8 cellular contexts compared by ENCODE assay signal in genomic region chr10:32980242-32980557, GRCh38. TPM values are rescaled to one million over a fixed set of nuclear protein-coding genes. Genes with fewer than 3 reads are reported as not detected.
DNase-seq lines count a peak whose midpoint lies in the region; ATAC-seq and TF ChIP-seq lines count a peak whose summit lies in the region.

No MANE protein-coding gene starts in this region.

- no peak for TF ChIP-seq POLR2A in Peyer's patch (IDR thresholded peaks at IDR 0.05)
- TF ChIP-seq POLR2A in esophagus muscularis mucosa (IDR thresholded peaks at IDR 0.05; ENCODE audit: low read depth) = no peak
- no peak for TF ChIP-seq POLR2A in prostate gland (IDR thresholded peaks at IDR 0.05)

- H3K9me3 ChIP-seq in ES-I3 (ENCODE audit: control insufficient read depth, insufficient read depth, low read length) (no peaks in the 10 kb centered on the region), Peyer's patch (no peaks in the 10 kb centered on the region), esophagus muscularis mucosa (no peaks in the 10 kb centered on the region), prostate gland (no peaks in the 10 kb centered on the region)

- WGBS in esophagus muscularis mucosa = 0% methylated on average over 6 of the region's 6 CpGs
- 0% methylated on average over 6 of the region's 6 CpGs for WGBS in prostate gland

- H3K27me3 ChIP-seq in Peyer's patch (no peaks in the 10 kb centered on the region), esophagus muscularis mucosa (no peaks in the 10 kb centered on the region), prostate gland (replicated peaks; ENCODE audit: insufficient read depth) (no peaks in the 10 kb centered on the region)

- intact Hi-C loops in esophagus muscularis mucosa (cut with DNase I) = loop anchor here (2.0 kb wide), 1 partner anchor 21 kb away; the partner anchor contains the start of gene ITGB1
- intact Hi-C loops in prostate gland (cut with DNase I) = loop anchor here (2.0 kb wide), 1 partner anchor 21 kb away; the partner anchor contains the start of gene ITGB1

- ATAC-seq in GM21825 (IDR thresholded peaks at IDR 0.05; ENCODE audit: unreplicated experiment) = no peak
- ATAC-seq in left lobe of liver = no peak

- TF ChIP-seq EP300 in esophagus muscularis mucosa (IDR thresholded peaks at IDR 0.05) = no peak

- TF ChIP-seq CTCF in Peyer's patch (IDR thresholded peaks at IDR 0.05) (no peak), esophagus muscularis mucosa (IDR thresholded peaks at IDR 0.05) (no peak), prostate gland (IDR thresholded peaks at IDR 0.05) (no peak)

- H3K4me1 ChIP-seq in ES-I3 (ENCODE audit: insufficient read depth, low read length) = peaks cover 29% of the 10 kb centered on the region
- peaks cover 0 to 23% (median 5%) of the 10 kb centered on the region in 4 donors for H3K4me1 ChIP-seq in Peyer's patch
- H3K4me1 ChIP-seq in esophagus muscularis mucosa = peaks cover 22 to 36% (median 34%) of the 10 kb centered on the region in 4 donors
- H3K4me1 ChIP-seq in prostate gland (replicated peaks) = no peaks in the 10 kb centered on the region

- H3K4me3 ChIP-seq in Peyer's patch (peak overlapping the region; percentile 46 to 58 (median 54)), esophagus muscularis mucosa (peak overlapping the region; percentile 55 to 61 (median 56)), prostate gland (peak overlapping the region; percentile 40 to 45)

- H3K36me3 ChIP-seq in ES-I3 (ENCODE audit: insufficient read depth, low read length) (no peaks in the 10 kb centered on the region), Peyer's patch (no peaks in the 10 kb centered on the region), esophagus muscularis mucosa (no peaks in the 10 kb centered on the region), prostate gland (no peaks in the 10 kb centered on the region)

- H3K9ac ChIP-seq in ES-I3 (ENCODE audit: low read depth, low read length) = peak overlapping the region; percentile 53

- H3K27ac ChIP-seq in Peyer's patch = peak overlapping the region; percentile 73 to 94 (median 88)
- H3K27ac ChIP-seq in esophagus muscularis mucosa (replicated peaks in 1 of 4) = peak overlapping the region; percentile 94 to 98 (median 95)
- H3K27ac ChIP-seq in prostate gland = peak overlapping the region; percentile 85 to 93

- DNase-seq in Peyer's patch (no peak), esophagus muscularis mucosa (ENCODE audit: extremely low spot score) (no peak), prostate gland (ENCODE audit: low spot score) (no peak), cerebellar cortex (ENCODE audit: low spot score) (no peak), AML-193 (lab: John Stamatoyannopoulos, UW) (no peak), left lobe of liver (ENCODE audit: low spot score) (no peak)

RNA-seq across cellular contexts. Expression of gene ITGB1, which starts 22.2 kb away (rescaled TPM):
- total RNA-seq in Peyer's patch = 100 to 1,000 TPM in 3 of 4 donors, 10 to 100 TPM in 1; 57.8 to 256 (median 162) TPM
- total RNA-seq in esophagus muscularis mucosa = 1,000 to 10,000 TPM; 1,385 to 1,873 (median 1,661) TPM
- total RNA-seq in prostate gland = 100 to 1,000 TPM; 246 to 293 TPM
- 142 TPM for total RNA-seq in left lobe of liver
